In genomic region chr5:36696059-36696673, GRCh38 we compare ENCODE assay signal across 8 cellular contexts.
DNase-seq lines count a peak whose midpoint lies in the region; ATAC-seq, FAIRE-seq and TF ChIP-seq lines count a peak whose summit lies in the region.

No MANE protein-coding gene starts in this region.

- peak; percentile 76 for TF ChIP-seq CTCF in BE2C (IDR thresholded peaks at IDR 0.05; ENCODE audit: low read depth, low read length)
- TF ChIP-seq CTCF in left ventricle myocardium inferior (IDR thresholded peaks at IDR 0.05; ENCODE audit: borderline replicate concordance): peak; percentile 74
- peak; percentile 40 to 58 (median 55) for TF ChIP-seq CTCF in gastrocnemius medialis (IDR thresholded peaks at IDR 0.05 in 4 of 5, conservative IDR thresholded peaks at IDR 0.05 in 1 of 5)

- TF ChIP-seq POLR2A in gastrocnemius medialis (IDR thresholded peaks at IDR 0.05): no peak

- H3K36me3 ChIP-seq in BE2C (no peaks in the 10 kb centered on the region), NT2/D1 (ENCODE audit: insufficient read depth, insufficient read length, low read length) (no peaks in the 10 kb centered on the region), left ventricle myocardium inferior (no peaks in the 10 kb centered on the region), gastrocnemius medialis (no peaks in the 10 kb centered on the region)

- peak; percentile 71 for FAIRE-seq in GM18507 (lab: Jason Lieb, UNC)

- H3K4me3 Mint-ChIP-seq in activated naive CD8-positive, alpha-beta T cell treated with anti-CD3 and anti-CD28 coated beads for 36 hours: no peak overlapping the region

- in situ Hi-C loops in gastrocnemius medialis (cut with MboI; ENCODE audit: low sequenced_read_pairs in 4 of 4): loop anchor here (10.0 to 25.0 kb wide), 5 partner anchors 91 to 434 kb away; partner anchors contain the start of gene SLC1A3 (in 1 of the 4)

- no peak overlapping the region for H3K27ac Mint-ChIP-seq in activated naive CD8-positive, alpha-beta T cell treated with anti-CD3 and anti-CD28 coated beads for 36 hours

- H3K9ac ChIP-seq in NT2/D1 (ENCODE audit: insufficient read length, low read depth): no peak overlapping the region

- DNase-seq in BE2C (peak; percentile 41), GM18507 (ENCODE audit: extremely low spot score, insufficient read length, low read depth) (no peak), NT2/D1 (ENCODE audit: low read depth, low spot score) (peak; percentile 42), left ventricle myocardium inferior (peak; percentile 54), gastrocnemius medialis (peak; percentile 33 to 52), middle frontal gyrus (ENCODE audit: extremely low spot score, low spot score) (no peak)
- DNase-seq in activated naive CD8-positive, alpha-beta T cell treated with anti-CD3 and anti-CD28 coated beads for 36 hours: peak; percentile 29

- H3K27me3 Mint-ChIP-seq in activated naive CD8-positive, alpha-beta T cell treated with anti-CD3 and anti-CD28 coated beads for 36 hours: peaks cover 32% of the 10 kb centered on the region

- H3K4me3 ChIP-seq in BE2C (ENCODE audit: low read depth, low read length) (no peak overlapping the region), NT2/D1 (ENCODE audit: insufficient read length, low read depth) (no peak overlapping the region), left ventricle myocardium inferior (no peak overlapping the region), gastrocnemius medialis (no peak overlapping the region)

- peaks cover 4% of the 10 kb centered on the region for H3K4me1 Mint-ChIP-seq in activated naive CD8-positive, alpha-beta T cell treated with anti-CD3 and anti-CD28 coated beads for 36 hours

- H3K27ac ChIP-seq in left ventricle myocardium inferior (replicated peaks) (no peak overlapping the region), gastrocnemius medialis (no peak overlapping the region)

- H3K36me3 Mint-ChIP-seq in activated naive CD8-positive, alpha-beta T cell treated with anti-CD3 and anti-CD28 coated beads for 36 hours: no peaks in the 10 kb centered on the region

- H3K27me3 ChIP-seq in BE2C: peaks cover 12% of the 10 kb centered on the region
- H3K27me3 ChIP-seq in NT2/D1 (ENCODE audit: insufficient read depth, insufficient read length): peaks cover 31% of the 10 kb centered on the region
- peaks cover 6% of the 10 kb centered on the region for H3K27me3 ChIP-seq in left ventricle myocardium inferior (ENCODE audit: low read depth)
- no peaks in the 10 kb centered on the region for H3K27me3 ChIP-seq in gastrocnemius medialis

- H3K9me3 ChIP-seq in BE2C (no peaks in the 10 kb centered on the region), NT2/D1 (ENCODE audit: insufficient read depth, low read length) (no peaks in the 10 kb centered on the region), left ventricle myocardium inferior (replicated peaks) (no peaks in the 10 kb centered on the region), gastrocnemius medialis (no peaks in the 10 kb centered on the region)

- H3K9me3 Mint-ChIP-seq in activated naive CD8-positive, alpha-beta T cell treated with anti-CD3 and anti-CD28 coated beads for 36 hours: no peaks in the 10 kb centered on the region

- ATAC-seq in HG03378 (IDR thresholded peaks at IDR 0.05; ENCODE audit: unreplicated experiment) (peak; percentile 57), gastrocnemius medialis (peak in 1 of 2 donors; percentile 34)

- H3K4me1 ChIP-seq in BE2C (no peaks in the 10 kb centered on the region), NT2/D1 (ENCODE audit: insufficient read depth, insufficient read length) (no peaks in the 10 kb centered on the region), left ventricle myocardium inferior (peaks cover 44% of the 10 kb centered on the region), gastrocnemius medialis (peaks cover 5 to 16% of the 10 kb centered on the region in 2 donors)

- intact Hi-C loops in left ventricle myocardium inferior (cut with micrococcal nuclease): loop anchor here (5.0 kb wide), 1 partner anchor 284 kb away; no protein-coding TSS in a partner anchor
- intact Hi-C loops in gastrocnemius medialis (cut with DNase I; ENCODE audit: low total_unique reads): loop anchor here (10.0 kb wide), 1 partner anchor 541 kb away; the partner anchor contains the start of genes LMBRD2 and SKP2

Comparison
In these comparisons a context has a peak if more than half of its experiments do, and no peak if none do; other contexts are left out.
1. DNase-seq: peak in BE2C (single experiment), NT2/D1 (single experiment), activated naive CD8-positive, alpha-beta T cell treated with anti-CD3 and anti-CD28 coated beads for 36 hours (single experiment), left ventricle myocardium inferior (single experiment) and gastrocnemius medialis (2 of 2); none in GM18507 (single experiment) and middle frontal gyrus (single experiment).
2. Peak in every context shown above with its lines, with median percentiles within 50 percentile points of each other: CTCF ChIP-seq.